Comparison of ENCODE assay signal across 9 cellular contexts in genomic region chr3:47612178-47612577, GRCh38. TPM values are rescaled to one million over a fixed set of nuclear protein-coding genes. Genes with fewer than 3 reads are reported as not detected.
DNase-seq lines count a peak whose midpoint lies in the region; ATAC-seq and TF ChIP-seq lines count a peak whose summit lies in the region.
"Had no signal": no experiment of that assay in that cellular context is flagged by ENCODE, and none has a peak within 500 bp of the region (broad histone marks: within the 10 kb centered on the region; RNA-seq: fewer than 3 reads in every experiment).

No MANE protein-coding gene starts in this region.

- no peak for TF ChIP-seq POLR2A in Peyer's patch (IDR thresholded peaks at IDR 0.05)

- peaks cover 4% of the 10 kb centered on the region for H3K4me1 Mint-ChIP-seq in T-helper 17 cell

- no peaks in the 10 kb centered on the region for H3K27me3 ChIP-seq in Peyer's patch

- peaks cover 0 to 52% (median 0%) of the 10 kb centered on the region in 3 donors for H3K36me3 ChIP-seq in Peyer's patch

- H3K36me3 Mint-ChIP-seq in T-helper 17 cell (ENCODE audit: low read depth) = peaks cover 12% of the 10 kb centered on the region

- DNase-seq in EH (ENCODE audit: low read depth) (peak; percentile 91), T-helper 17 cell (no peak), glomerular visceral epithelial cell (ENCODE audit: extremely low spot score) (peak; percentile 33), retina (peak; percentile 16), Peyer's patch (no peak), GOT3 (lab: John Stamatoyannopoulos, UW) (no peak)
- DNase-seq: SHP77 treated with DMSO at 0.1 percent for 48 hours had no signal

- H3K9me3 ChIP-seq in T-helper 17 cell (ENCODE audit: control insufficient read depth, low read length, poor library complexity, severe bottlenecking) = no peaks in the 10 kb centered on the region
- no peaks in the 10 kb centered on the region for H3K9me3 ChIP-seq in Peyer's patch

- peak overlapping the region; percentile 54 for H3K27ac Mint-ChIP-seq in T-helper 17 cell

- no peak overlapping the region for H3K27ac ChIP-seq in Peyer's patch

- no peaks in the 10 kb centered on the region for H3K4me1 ChIP-seq in Peyer's patch

- H3K4me3 Mint-ChIP-seq in T-helper 17 cell = no peak overlapping the region

- ATAC-seq in T-helper 17 cell = no peak
- ATAC-seq in HG02938 (IDR thresholded peaks at IDR 0.05; ENCODE audit: unreplicated experiment) = no peak
- ATAC-seq in HG02973 (IDR thresholded peaks at IDR 0.05; ENCODE audit: unreplicated experiment) = no peak

- H3K27me3 Mint-ChIP-seq in T-helper 17 cell = no peaks in the 10 kb centered on the region

- no peak overlapping the region for H3K4me3 ChIP-seq in Peyer's patch

- TF ChIP-seq CTCF in Peyer's patch (IDR thresholded peaks at IDR 0.05) = no peak

RNA-seq across cellular contexts. Expression of gene CSPG5, which starts 33.5 kb away (rescaled TPM):
- under 1 TPM; 0.21 to 0.35 TPM for total RNA-seq in T-helper 17 cell
- total RNA-seq in Peyer's patch = 1 to 10 TPM in 2 of 4 donors, not detected in 2; 1.3 to 1.7 TPM

Comparison
In these comparisons a context has a peak if more than half of its experiments do, and no peak if none do; other contexts are left out.
1. DNase-seq: peak in EH (single experiment), glomerular visceral epithelial cell (single experiment) and retina (single experiment); none in T-helper 17 cell (0 of 3), Peyer's patch (0 of 3) and GOT3 (single experiment).